In genomic region chr11:72308226-72309073, GRCh38 we compare ENCODE assay signal across 9 cellular contexts.
A peak's percentile ranks its signal among the peaks of the same experiment; 100 is the strongest.
DNase-seq lines count a peak whose midpoint lies in the region; ATAC-seq and TF ChIP-seq lines count a peak whose summit lies in the region.
"Had no signal": no experiment of that assay in that cellular context is flagged by ENCODE, and none has a peak within 500 bp of the region (broad histone marks: within the 10 kb centered on the region; RNA-seq: fewer than 3 reads in every experiment).

No MANE protein-coding gene starts in this region.

- no peak overlapping the region for H2AFZ ChIP-seq in GM23338

- H3K9me2 ChIP-seq in GM23338 (ENCODE audit: insufficient read depth) = no peaks in the 10 kb centered on the region

- no peak overlapping the region for H3K27ac ChIP-seq in GM23338 (ENCODE audit: low read depth)

- H3K27ac Mint-ChIP-seq in neural crest cell (ENCODE audit: unreplicated experiment) (peak overlapping the region; percentile 48), immature natural killer cell (no peak overlapping the region), GM23338 (no peak overlapping the region)

- H3K36me3 ChIP-seq in GM23338 (ENCODE audit: insufficient read depth) = no peaks in the 10 kb centered on the region

- H3K27me3 ChIP-seq in GM23338 (ENCODE audit: insufficient read depth) = no peaks in the 10 kb centered on the region

- in situ Hi-C loops in G401 (cut with HindIII; ENCODE audit: low sequenced_read_pairs) = no loop called here
- in situ Hi-C loops in astrocyte of the cerebellum (cut with HindIII; ENCODE audit: low sequenced_read_pairs) = no loop called here

- H3K36me3 Mint-ChIP-seq in neural crest cell (ENCODE audit: low read depth) = peaks cover 5% of the 10 kb centered on the region
- H3K36me3 Mint-ChIP-seq in immature natural killer cell = peaks cover 8 to 35% (median 13%) of the 10 kb centered on the region in 3 donors
- no peaks in the 10 kb centered on the region for H3K36me3 Mint-ChIP-seq in GM23338 (ENCODE audit: low read depth)

- H3K4me3 ChIP-seq in astrocyte of the cerebellum (ENCODE audit: low read depth, low read length) (no peak overlapping the region), GM23338 (no peak overlapping the region)

- ATAC-seq in HG02798 (IDR thresholded peaks at IDR 0.05; ENCODE audit: poor library complexity, unreplicated experiment) (no peak), GM23338 (no peak)
- ATAC-seq: activated T-cell treated with anti-CD3 and anti-CD28 coated beads, Interleukin-2, amount 50 U/mL, for 4 hours had no signal

- H3K9me3 Mint-ChIP-seq in neural crest cell (no peaks in the 10 kb centered on the region), immature natural killer cell (no peaks in the 10 kb centered on the region), GM23338 (no peaks in the 10 kb centered on the region)
- H3K9me3 Mint-ChIP-seq: activated T-cell treated with anti-CD3 and anti-CD28 coated beads, Interleukin-2, amount 50 U/mL, for 4 hours had no signal

- H3K4me1 Mint-ChIP-seq in neural crest cell (peaks cover 3% of the 10 kb centered on the region), immature natural killer cell (no peaks in the 10 kb centered on the region), GM23338 (no peaks in the 10 kb centered on the region)

- H3K27me3 Mint-ChIP-seq in neural crest cell (ENCODE audit: low read depth) (no peaks in the 10 kb centered on the region), immature natural killer cell (ENCODE audit: low read depth in 3 of 3) (peaks cover 0 to 3% (median 0%) of the 10 kb centered on the region in 3 donors), GM23338 (ENCODE audit: insufficient read depth, low read depth, poor library complexity) (no peaks in the 10 kb centered on the region)

- TF ChIP-seq CTCF in astrocyte of the cerebellum (IDR thresholded peaks at IDR 0.05; ENCODE audit: low read depth, low read length, missing control alignments) (no peak), neural crest cell (conservative IDR thresholded peaks at IDR 0.05) (no peak), GM23338 (conservative IDR thresholded peaks at IDR 0.05; ENCODE audit: low read depth in 2 of 2) (no peak)

- H3K4me2 ChIP-seq in GM23338 = no peak overlapping the region

- H3K4me3 Mint-ChIP-seq in neural crest cell (peak overlapping the region; percentile 5), immature natural killer cell (no peak overlapping the region), GM23338 (no peak overlapping the region)
- H3K4me3 Mint-ChIP-seq: activated T-cell treated with anti-CD3 and anti-CD28 coated beads, Interleukin-2, amount 50 U/mL, for 4 hours had no signal

- no peaks in the 10 kb centered on the region for H3F3A ChIP-seq in GM23338 (replicated peaks; ENCODE audit: low read depth)

- no peaks in the 10 kb centered on the region for H3K79me2 ChIP-seq in GM23338 (replicated peaks; ENCODE audit: insufficient read depth)

- H4K20me1 ChIP-seq in GM23338 (replicated peaks; ENCODE audit: insufficient read depth) = no peaks in the 10 kb centered on the region; the same call in 1 of the 2 replicates

- H3K4me1 ChIP-seq in GM23338 (ENCODE audit: insufficient read depth) = no peaks in the 10 kb centered on the region

- DNase-seq in G401 (ENCODE audit: low spot score) (peak; percentile 43), NCI-H187 treated with DMSO at 0.1 percent for 48 hours (lab: John Stamatoyannopoulos, UW) (peak; percentile 95), astrocyte of the cerebellum (ENCODE audit: low read depth) (peak; percentile 81), neural crest cell (ENCODE audit: low read depth, low spot score) (no peak), SW480 (ENCODE audit: low spot score) (no peak), immature natural killer cell (no peak), GM23338 (ENCODE audit: low spot score) (no peak)
- DNase-seq: activated T-cell treated with anti-CD3 and anti-CD28 coated beads, Interleukin-2, amount 50 U/mL, for 4 hours had no signal

TF ChIP-seq in GM23338, 12 proteins besides CTCF, POLR2A, EP300 and RAD21:
- no peak for TF ChIP-seq ZNF331 (CRISPR knock-in tag; IDR thresholded peaks at IDR 0.05; ENCODE audit: low read depth)
- no peak for TF ChIP-seq REST (IDR thresholded peaks at IDR 0.05; ENCODE audit: unreplicated experiment)
- no peak for TF ChIP-seq ZNF462 (CRISPR knock-in tag; IDR thresholded peaks at IDR 0.05)
- TF ChIP-seq NANOG (IDR thresholded peaks at IDR 0.05; ENCODE audit: borderline replicate concordance) = no peak

Comparison
In these comparisons a context has a peak if more than half of its experiments do, and no peak if none do; other contexts are left out.
1. DNase-seq: peak in G401 (single experiment), NCI-H187 treated with DMSO at 0.1 percent for 48 hours (single experiment) and astrocyte of the cerebellum (single experiment); none in neural crest cell (single experiment), SW480 (single experiment), immature natural killer cell (0 of 3) and GM23338 (single experiment).